Comparison of ENCODE assay signal across 1 cellular context in the genomic region with DNA sequence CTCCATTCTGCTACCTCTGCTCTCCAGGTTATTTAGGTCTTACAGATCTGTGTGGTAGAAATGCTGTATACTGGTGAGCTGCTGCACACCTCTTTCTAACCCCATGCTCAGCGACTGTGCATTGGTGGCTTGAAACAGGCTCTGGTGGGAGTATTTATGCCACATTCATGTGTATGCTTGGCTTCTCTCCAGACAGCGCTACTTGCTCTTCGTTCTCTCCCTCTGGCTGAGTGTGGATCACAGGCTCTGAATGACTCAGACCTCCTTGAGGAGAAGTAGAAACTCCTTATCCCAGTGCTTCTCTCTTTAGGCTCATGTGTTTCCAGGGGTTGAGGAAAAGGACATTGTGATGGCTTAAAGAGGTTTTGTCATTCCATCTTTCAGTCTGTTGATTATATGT.
A peak's percentile ranks its signal among the peaks of the same experiment; 100 is the strongest.
TF ChIP-seq lines count a peak whose summit lies in the region.

No MANE protein-coding gene starts in this region.

TF ChIP-seq in IMR-90, 13 proteins besides CTCF, POLR2A, EP300 and RAD21 (continued from another document):
- TF ChIP-seq, protein P1, sequence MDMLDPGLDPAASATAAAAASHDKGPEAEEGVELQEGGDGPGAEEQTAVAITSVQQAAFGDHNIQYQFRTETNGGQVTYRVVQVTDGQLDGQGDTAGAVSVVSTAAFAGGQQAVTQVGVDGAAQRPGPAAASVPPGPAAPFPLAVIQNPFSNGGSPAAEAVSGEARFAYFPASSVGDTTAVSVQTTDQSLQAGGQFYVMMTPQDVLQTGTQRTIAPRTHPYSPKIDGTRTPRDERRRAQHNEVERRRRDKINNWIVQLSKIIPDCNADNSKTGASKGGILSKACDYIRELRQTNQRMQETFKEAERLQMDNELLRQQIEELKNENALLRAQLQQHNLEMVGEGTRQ (IDR thresholded peaks at IDR 0.05; ENCODE audit: low read depth, low read length), result no peak
- TF ChIP-seq MAFK (IDR thresholded peaks at IDR 0.05; ENCODE audit: low read depth, low read length) (no peak), FOS (IDR thresholded peaks at IDR 0.05; ENCODE audit: low read depth, low read length) (peak; percentile 31; the same call in 1 of the 2 replicates), RFX5 (IDR thresholded peaks at IDR 0.05; ENCODE audit: low read depth, low read length) (no peak), SMC3 (IDR thresholded peaks at IDR 0.05; ENCODE audit: low read depth, low read length) (no peak), MXI1 (IDR thresholded peaks at IDR 0.05; ENCODE audit: borderline replicate concordance, low read depth, low read length) (peak; percentile 40; the same call in 1 of the 2 replicates), MAZ (IDR thresholded peaks at IDR 0.05; ENCODE audit: borderline replicate concordance, low read depth, low read length) (no peak), CEBPB (IDR thresholded peaks at IDR 0.05; ENCODE audit: low read depth, low read length) (no peak), CHD1 (IDR thresholded peaks at IDR 0.05; ENCODE audit: low read depth, low read length) (no peak), BHLHE40 (IDR thresholded peaks at IDR 0.05; ENCODE audit: low read depth, low read length) (no peak)
